ENCODE assay signal across 8 cellular contexts in the genomic region with DNA sequence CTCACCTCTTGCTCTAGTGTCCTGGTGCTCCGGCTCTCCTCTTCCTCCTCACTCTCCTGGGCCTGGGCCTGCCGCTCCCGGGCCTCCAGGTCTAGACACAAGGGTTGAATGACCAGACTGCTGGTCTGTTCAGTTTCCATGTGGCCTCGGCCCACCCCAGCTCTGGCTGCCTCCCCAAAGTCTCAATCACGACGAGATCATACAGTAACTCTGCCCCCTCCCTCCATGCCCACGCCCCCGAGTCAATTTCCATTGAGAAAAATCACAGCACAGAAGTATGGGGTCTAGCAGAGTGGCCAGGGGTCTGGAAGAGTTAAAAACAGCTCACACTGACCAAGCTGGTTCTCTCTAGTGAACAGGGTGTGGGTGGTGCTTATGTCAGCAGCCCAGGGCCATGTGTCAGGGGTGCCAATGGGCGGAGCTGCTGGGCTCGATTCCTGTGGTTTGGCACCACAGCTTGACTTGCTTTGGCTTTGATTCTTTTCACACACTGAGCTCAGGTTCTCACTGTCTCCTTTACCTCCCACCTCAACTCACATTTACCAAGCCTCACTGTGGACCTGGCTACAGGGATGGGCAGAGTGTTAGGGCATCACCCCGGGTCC. TPM values are rescaled to one million over a fixed set of nuclear protein-coding genes. Genes with fewer than 3 reads are reported as not detected.
DNase-seq lines count a peak whose midpoint lies in the region; ATAC-seq and TF ChIP-seq lines count a peak whose summit lies in the region.

No MANE protein-coding gene starts in this region.

- peaks cover 80% of the 10 kb centered on the region for H3K36me3 Mint-ChIP-seq in activated T-cell treated with anti-CD3 and anti-CD28 coated beads, Interleukin-2, amount 50 U/mL, for 24 hours (ENCODE audit: low read depth)
- H3K36me3 Mint-ChIP-seq in activated T-cell treated with anti-CD3 and anti-CD28 coated beads, Interleukin-2, amount 50 U/mL, for 72 hours (ENCODE audit: insufficient read depth in 2 of 2), result peaks cover 2 to 7% of the 10 kb centered on the region in 2 donors
- peaks cover 26 to 34% (median 28%) of the 10 kb centered on the region in 3 donors for H3K36me3 Mint-ChIP-seq in immature natural killer cell

- no peak overlapping the region for H3K4ac ChIP-seq in mesendoderm (ENCODE audit: low read depth, low read length)

- no peak overlapping the region for H2AK5ac ChIP-seq in mesendoderm (ENCODE audit: low read length)

- TF ChIP-seq POLR2A in suprapubic skin (IDR thresholded peaks at IDR 0.05), result no peak

- no peaks in the 10 kb centered on the region for H3K9me3 Mint-ChIP-seq in activated T-cell treated with anti-CD3 and anti-CD28 coated beads, Interleukin-2, amount 50 U/mL, for 24 hours
- no peaks in the 10 kb centered on the region for H3K9me3 Mint-ChIP-seq in activated T-cell treated with anti-CD3 and anti-CD28 coated beads, Interleukin-2, amount 50 U/mL, for 72 hours
- H3K9me3 Mint-ChIP-seq in immature natural killer cell, result no peaks in the 10 kb centered on the region

- peak; percentile 56 for DNase-seq in activated T-cell treated with anti-CD3 and anti-CD28 coated beads, Interleukin-2, amount 50 U/mL, for 24 hours
- no peak for DNase-seq in activated T-cell treated with anti-CD3 and anti-CD28 coated beads, Interleukin-2, amount 50 U/mL, for 1 hour
- peak; percentile 44 to 64 for DNase-seq in activated T-cell treated with anti-CD3 and anti-CD28 coated beads, Interleukin-2, amount 50 U/mL, for 72 hours
- DNase-seq in immature natural killer cell (peak; percentile 84 to 86 (median 86)), suprapubic skin (ENCODE audit: low spot score in 2 of 2) (no peak), anterior cingulate cortex (lab: John Stamatoyannopoulos, UW) (no peak), mesendoderm (no peak)
- no peak for DNase-seq in stimulated activated CD4-positive, alpha-beta T cell treated with anti-CD3 and anti-CD28 coated beads, Interleukin-12 subunit alpha, Interleukin-12 subunit beta, amount 100 ng/mL, for 4 hours

- no peaks in the 10 kb centered on the region for H3K27me3 Mint-ChIP-seq in activated T-cell treated with anti-CD3 and anti-CD28 coated beads, Interleukin-2, amount 50 U/mL, for 24 hours
- H3K27me3 Mint-ChIP-seq in activated T-cell treated with anti-CD3 and anti-CD28 coated beads, Interleukin-2, amount 50 U/mL, for 72 hours (ENCODE audit: low read depth), result no peaks in the 10 kb centered on the region
- H3K27me3 Mint-ChIP-seq in immature natural killer cell (ENCODE audit: low read depth in 3 of 3), result peaks cover 0 to 3% (median 0%) of the 10 kb centered on the region in 3 donors

- H3K18ac ChIP-seq in mesendoderm (ENCODE audit: low read length), result no peak overlapping the region

- H3K9me3 ChIP-seq in suprapubic skin, result no peaks in the 10 kb centered on the region

- H2BK15ac ChIP-seq in mesendoderm (replicated peaks; ENCODE audit: low read depth), result no peak overlapping the region

- peaks cover 9% of the 10 kb centered on the region for H3K4me1 Mint-ChIP-seq in activated T-cell treated with anti-CD3 and anti-CD28 coated beads, Interleukin-2, amount 50 U/mL, for 24 hours (ENCODE audit: low read depth)
- peaks cover 8% of the 10 kb centered on the region for H3K4me1 Mint-ChIP-seq in activated T-cell treated with anti-CD3 and anti-CD28 coated beads, Interleukin-2, amount 50 U/mL, for 72 hours (ENCODE audit: low read depth)
- H3K4me1 Mint-ChIP-seq in immature natural killer cell, result peaks cover 35 to 46% of the 10 kb centered on the region in 2 donors

- peaks cover 29% of the 10 kb centered on the region for H3K4me1 ChIP-seq in suprapubic skin
- no peaks in the 10 kb centered on the region for H3K4me1 ChIP-seq in mesendoderm (ENCODE audit: control insufficient read depth, low read depth, low read length)

- H3K56ac ChIP-seq in mesendoderm (ENCODE audit: low read length), result no peak overlapping the region

- 40% methylated on average over 11 of the region's 11 CpGs for WGBS in suprapubic skin
- no CpG with 5 or more reads among the region's 11 CpGs for WGBS in mesendoderm (ENCODE audit: extremely low coverage, insufficient coverage, low lambda C conversion rate)

- H3K4me3 ChIP-seq in suprapubic skin (no peak overlapping the region), mesendoderm (ENCODE audit: low read length) (no peak overlapping the region)

- H3K9ac ChIP-seq in mesendoderm (ENCODE audit: low read length), result no peak overlapping the region

- H3K23ac ChIP-seq in mesendoderm (ENCODE audit: low read length), result no peak overlapping the region

- H3K27me3 ChIP-seq in suprapubic skin (no peaks in the 10 kb centered on the region), mesendoderm (ENCODE audit: insufficient read depth, low read length, poor library complexity) (no peaks in the 10 kb centered on the region)

- no peak overlapping the region for H2BK5ac ChIP-seq in mesendoderm (ENCODE audit: low read length)

- no peak overlapping the region for H3K4me3 Mint-ChIP-seq in activated T-cell treated with anti-CD3 and anti-CD28 coated beads, Interleukin-2, amount 50 U/mL, for 24 hours
- H3K4me3 Mint-ChIP-seq in activated T-cell treated with anti-CD3 and anti-CD28 coated beads, Interleukin-2, amount 50 U/mL, for 72 hours, result no peak overlapping the region
- peak overlapping the region; percentile 78 to 89 (median 83) for H3K4me3 Mint-ChIP-seq in immature natural killer cell

- peak; percentile 91 to 92 for ATAC-seq in activated T-cell treated with anti-CD3 and anti-CD28 coated beads, Interleukin-2, amount 50 U/mL, for 72 hours (replicated peaks in 1 of 2)

- no peak overlapping the region for H3K4me2 ChIP-seq in mesendoderm (ENCODE audit: low read length)

- peaks cover 66% of the 10 kb centered on the region for H3K36me3 ChIP-seq in suprapubic skin
- peaks cover 5% of the 10 kb centered on the region for H3K36me3 ChIP-seq in mesendoderm (ENCODE audit: control insufficient read depth, insufficient read depth, low read length)

- TF ChIP-seq EP300 in suprapubic skin (IDR thresholded peaks at IDR 0.05), result no peak

- no peak for TF ChIP-seq CTCF in suprapubic skin (IDR thresholded peaks at IDR 0.05)

- H4K5ac ChIP-seq in mesendoderm (ENCODE audit: low read length), result no peak overlapping the region

- no peak overlapping the region for H2BK120ac ChIP-seq in mesendoderm (ENCODE audit: low read depth, low read length)

- H3K27ac ChIP-seq in suprapubic skin (peak overlapping the region; percentile 42), mesendoderm (ENCODE audit: low read depth, low read length) (no peak overlapping the region)

- H4K8ac ChIP-seq in mesendoderm (ENCODE audit: low read depth, low read length), result no peak overlapping the region

- no peaks in the 10 kb centered on the region for H3K79me1 ChIP-seq in mesendoderm (ENCODE audit: low read length)

- no peaks in the 10 kb centered on the region for H3K79me2 ChIP-seq in mesendoderm (ENCODE audit: control insufficient read depth, insufficient read depth, low read length)

- H3K27ac Mint-ChIP-seq in activated T-cell treated with anti-CD3 and anti-CD28 coated beads, Interleukin-2, amount 50 U/mL, for 24 hours, result peak overlapping the region; percentile 9
- no peak overlapping the region for H3K27ac Mint-ChIP-seq in activated T-cell treated with anti-CD3 and anti-CD28 coated beads, Interleukin-2, amount 50 U/mL, for 72 hours
- peak overlapping the region; percentile 78 to 95 (median 90) for H3K27ac Mint-ChIP-seq in immature natural killer cell

RNA-seq across cellular contexts. Expression of gene C15orf62, which starts 6.9 kb away (rescaled TPM):
- 1 to 10 TPM; 1.6 to 1.7 TPM for total RNA-seq in activated T-cell treated with anti-CD3 and anti-CD28 coated beads, Interleukin-2, amount 50 U/mL, for 72 hours
- polyA plus RNA-seq in immature natural killer cell, result under 1 TPM in 2 of 3 donors, not detected in 1; 0.08 to 0.12 TPM
- 10 to 100 TPM in 3 of 4 donors, 1 to 10 TPM in 1; 6.8 to 25.2 (median 19.6) TPM for total RNA-seq in suprapubic skin
- 0.07 TPM for polyA plus RNA-seq in mesendoderm (2013, experiment 1 of 2)
- 0.15 TPM for polyA plus RNA-seq in mesendoderm (2013, experiment 2 of 2)

RNA-seq across cellular contexts. Expression of gene GCHFR, which starts 12.8 kb away (rescaled TPM):
- total RNA-seq in activated T-cell treated with anti-CD3 and anti-CD28 coated beads, Interleukin-2, amount 50 U/mL, for 72 hours, result 10 to 100 TPM; 40.9 to 44.8 TPM
- polyA plus RNA-seq in immature natural killer cell, result 100 to 1,000 TPM; 183 to 303 (median 230) TPM
- total RNA-seq in suprapubic skin, result 10 to 100 TPM; 39.4 to 70.3 (median 56.2) TPM
- polyA plus RNA-seq in mesendoderm (2013, experiment 1 of 2), result 14.0 TPM
- 13.5 TPM for polyA plus RNA-seq in mesendoderm (2013, experiment 2 of 2)

RNA-seq across cellular contexts. Expression of gene RMDN3, which starts 21.6 kb away (rescaled TPM):
- total RNA-seq in activated T-cell treated with anti-CD3 and anti-CD28 coated beads, Interleukin-2, amount 50 U/mL, for 72 hours, result 10 to 100 TPM; 28.0 to 30.7 TPM
- 100 to 1,000 TPM in 2 of 3 donors, 10 to 100 TPM in 1; 44.6 to 118 (median 110) TPM for polyA plus RNA-seq in immature natural killer cell
- total RNA-seq in suprapubic skin, result 10 to 100 TPM; 25.4 to 44.8 (median 35.6) TPM
- polyA plus RNA-seq in mesendoderm (2013, experiment 1 of 2), result 15.9 TPM
- 15.9 TPM for polyA plus RNA-seq in mesendoderm (2013, experiment 2 of 2)

RNA-seq across cellular contexts. Expression of gene ZFYVE19, which starts 30.2 kb away (rescaled TPM):
- 10 to 100 TPM; 24.1 to 29.8 TPM for total RNA-seq in activated T-cell treated with anti-CD3 and anti-CD28 coated beads, Interleukin-2, amount 50 U/mL, for 72 hours
- polyA plus RNA-seq in immature natural killer cell, result 10 to 100 TPM; 12.8 to 22.0 (median 20.9) TPM
- 10 to 100 TPM; 33.3 to 57.1 (median 37.9) TPM for total RNA-seq in suprapubic skin
- polyA plus RNA-seq in mesendoderm (2013, experiment 1 of 2), result 6.6 TPM
- polyA plus RNA-seq in mesendoderm (2013, experiment 2 of 2), result 7.2 TPM

RNA-seq across cellular contexts. Expression of gene DNAJC17, which starts 30.6 kb away (rescaled TPM):
- total RNA-seq in activated T-cell treated with anti-CD3 and anti-CD28 coated beads, Interleukin-2, amount 50 U/mL, for 72 hours, result 10 to 100 TPM; 26.3 to 37.3 TPM
- 10 to 100 TPM; 25.6 to 62.8 (median 34.7) TPM for polyA plus RNA-seq in immature natural killer cell
- 10 to 100 TPM; 20.4 to 40.2 (median 30.3) TPM for total RNA-seq in suprapubic skin
- 52.5 TPM for polyA plus RNA-seq in mesendoderm (2013, experiment 1 of 2)
- 49.3 TPM for polyA plus RNA-seq in mesendoderm (2013, experiment 2 of 2)

Comparison
In these comparisons a context has a peak if more than half of its experiments do, and no peak if none do; other contexts are left out.
1. DNase-seq: peak in activated T-cell treated with anti-CD3 and anti-CD28 coated beads, Interleukin-2, amount 50 U/mL, for 24 hours (single experiment), activated T-cell treated with anti-CD3 and anti-CD28 coated beads, Interleukin-2, amount 50 U/mL, for 72 hours (2 of 2) and immature natural killer cell (3 of 3); none in activated T-cell treated with anti-CD3 and anti-CD28 coated beads, Interleukin-2, amount 50 U/mL, for 1 hour (single experiment), suprapubic skin (0 of 2), anterior cingulate cortex (0 of 58), mesendoderm (single experiment) and stimulated activated CD4-positive, alpha-beta T cell treated with anti-CD3 and anti-CD28 coated beads, Interleukin-12 subunit alpha, Interleukin-12 subunit beta, amount 100 ng/mL, for 4 hours (single experiment).
2. H3K4me3 Mint-ChIP-seq: peak in immature natural killer cell (5 of 5); none in activated T-cell treated with anti-CD3 and anti-CD28 coated beads, Interleukin-2, amount 50 U/mL, for 24 hours (single experiment) and activated T-cell treated with anti-CD3 and anti-CD28 coated beads, Interleukin-2, amount 50 U/mL, for 72 hours (0 of 2).